Comparison of ENCODE assay signal across 16 cellular contexts in genomic region chr5:9739135-9739534, GRCh38.
A peak's percentile ranks its signal among the peaks of the same experiment; 100 is the strongest.
DNase-seq lines count a peak whose midpoint lies in the region; FAIRE-seq and TF ChIP-seq lines count a peak whose summit lies in the region.
"Had no signal": no experiment of that assay in that cellular context is flagged by ENCODE, and none has a peak within 500 bp of the region (broad histone marks: within the 10 kb centered on the region; RNA-seq: fewer than 3 reads in every experiment).

No MANE protein-coding gene starts in this region.

- FAIRE-seq in H1 (lab: Jason Lieb, UNC), result peak; percentile 71
- FAIRE-seq: A549, GM12891 had no signal

- intact Hi-C loops in colonic mucosa (cut with DNase I), result no loop called here

- no peak overlapping the region for H2BK15ac ChIP-seq in H1 (ENCODE audit: low read length)

- H3K27ac ChIP-seq in C4-2B, result no peak overlapping the region
- H3K27ac ChIP-seq in H1 (ENCODE audit: low read depth, low read length), result no peak overlapping the region
- H3K27ac ChIP-seq in colonic mucosa, result no peak overlapping the region
- H3K27ac ChIP-seq: 22Rv1, A549, HL-60 had no signal

- H2AFZ ChIP-seq in H1 (ENCODE audit: low read length), result no peak overlapping the region

- no peak overlapping the region for H3K14ac ChIP-seq in H1 (ENCODE audit: insufficient read length)

- TF ChIP-seq POLR2A in H1 (IDR thresholded peaks at IDR 0.05; ENCODE audit: control extremely low read depth in 1 of 2, low read depth in 2 of 2, low read length in 2 of 2), result no peak

- WGBS in H1 (ENCODE audit: extremely low coverage in 1 of 2, insufficient coverage in 1 of 2, insufficient read length in 1 of 2, insufficient replicate concordance in 2 of 2, low coverage in 1 of 2, low lambda C conversion rate in 2 of 2, missing lambda C conversion rate in 1 of 2), 2 experiments, result 65% methylated on average over 3 of the region's 3 CpGs; no CpG with 5 or more reads in 1 of the 2 experiments

- H3K4me2 ChIP-seq in H1 (ENCODE audit: insufficient read depth in 1 of 2, low read depth in 2 of 2, low read length in 2 of 2), result no peak overlapping the region
- H3K4me2 ChIP-seq: A549 had no signal

- H3K9me3 ChIP-seq in H1 (ENCODE audit: insufficient read depth in 2 of 2, low read depth in 1 of 2, low read length in 1 of 2) (no peaks in the 10 kb centered on the region), colonic mucosa (no peaks in the 10 kb centered on the region)
- H3K9me3 ChIP-seq: A549 had no signal

- no peak overlapping the region for H2BK12ac ChIP-seq in H1 (ENCODE audit: low read depth, low read length)

- H2AK5ac ChIP-seq in H1 (ENCODE audit: low read depth, low read length), result no peak overlapping the region

- no peaks in the 10 kb centered on the region for H3K36me3 ChIP-seq in H7 (replicated peaks; ENCODE audit: control insufficient read depth, insufficient read depth, low read length)
- no peaks in the 10 kb centered on the region for H3K36me3 ChIP-seq in H1 (ENCODE audit: control insufficient read depth in 2 of 4, insufficient read depth in 4 of 4, low read length in 3 of 4)
- no peaks in the 10 kb centered on the region for H3K36me3 ChIP-seq in colonic mucosa

- H3K4me3 ChIP-seq in H7 (ENCODE audit: insufficient read depth, low read depth, low read length) (no peak overlapping the region), H1 (ENCODE audit: extremely low read depth in 1 of 4, insufficient read depth in 2 of 4, low read depth in 3 of 4, low read length in 4 of 4) (no peak overlapping the region), colonic mucosa (no peak overlapping the region)
- H3K4me3 ChIP-seq: A549 had no signal

- H4K91ac ChIP-seq in H1 (replicated peaks; ENCODE audit: insufficient read length, low read length), result no peak overlapping the region

- no peak for TF ChIP-seq EP300 in H1 (IDR thresholded peaks at IDR 0.05; ENCODE audit: borderline replicate concordance in 1 of 2, low read depth in 2 of 2, low read length in 2 of 2)

- H3K27me3 ChIP-seq in H7 (ENCODE audit: control insufficient read depth, insufficient read depth, low read length), result no peaks in the 10 kb centered on the region
- H3K27me3 ChIP-seq in H1 (replicated peaks in 1 of 4; ENCODE audit: control insufficient read depth in 3 of 4, extremely low read depth in 1 of 4, insufficient read depth in 3 of 4, low read length in 3 of 4), result no peaks in the 10 kb centered on the region
- no peaks in the 10 kb centered on the region for H3K27me3 ChIP-seq in colonic mucosa

- peak; percentile 62 to 71 for TF ChIP-seq RAD21 in H1 (IDR thresholded peaks at IDR 0.05 in 1 of 2, conservative IDR thresholded peaks at IDR 0.05 in 1 of 2; ENCODE audit: low read depth in 2 of 2, low read length in 2 of 2)

- CTCF ChIA-PET in H1 (lab: Charles Lee; ENCODE audit: partially characterized antibody), result interaction anchor here (0.6 to 2.3 kb wide), 16 partner anchors 9 to 377 kb away, joined by 3 to 12 read pairs (median 3); no protein-coding TSS in a partner anchor

- no peaks in the 10 kb centered on the region for H3K79me2 ChIP-seq in H1 (ENCODE audit: control insufficient read depth in 1 of 2, insufficient read depth in 2 of 2, low read length in 2 of 2)

- DNase-seq in H7 (peak; percentile 46), H1 (ENCODE audit: low read depth in 1 of 2, low spot score in 2 of 2) (no peak), iPS-NIHi11 (ENCODE audit: low spot score) (peak; percentile 32), midbrain (lab: John Stamatoyannopoulos, UW) (no peak), NCI-H1105 (lab: John Stamatoyannopoulos, UW) (no peak), amygdala (lab: John Stamatoyannopoulos, UW) (no peak), colonic mucosa (no peak)
- DNase-seq: AML-193; CD4-positive, alpha-beta memory T cell; DMS79 treated with DMSO at 0.1 percent for 48 hours; HFFc6 had no signal

- no peak overlapping the region for H2BK20ac ChIP-seq in H1 (ENCODE audit: low read length)

- peaks cover 0 to 3% (median 0%) of the 10 kb centered on the region in 4 experiments; a peak in 1 of 7 replicates for H3K4me1 ChIP-seq in H1 (replicated peaks in 1 of 4; ENCODE audit: control insufficient read depth in 3 of 4, insufficient read depth in 4 of 4, low read length in 3 of 4)
- no peaks in the 10 kb centered on the region for H3K4me1 ChIP-seq in colonic mucosa
- H3K4me1 ChIP-seq: A549 had no signal

- POLR2A ChIA-PET in H1 (lab: Charles Lee; ENCODE audit: partially characterized antibody), result interaction anchor here (0.6 kb wide), 1 partner anchor 450 kb away, joined by 3 read pairs; no protein-coding TSS in a partner anchor

- peak overlapping the region; percentile 12; the same call in 1 of the 2 replicates for H4K8ac ChIP-seq in H1 (ENCODE audit: extremely low read depth, insufficient read depth, low read length)

- no peak overlapping the region for H2BK120ac ChIP-seq in H1 (replicated peaks; ENCODE audit: low read depth, low read length)

- H3K79me1 ChIP-seq in H1 (ENCODE audit: low read depth, low read length), result no peaks in the 10 kb centered on the region

- H3K23me2 ChIP-seq in H1 (ENCODE audit: low read depth, low read length), result no peaks in the 10 kb centered on the region

- no peak overlapping the region for H3K4ac ChIP-seq in H1 (replicated peaks; ENCODE audit: insufficient read length, low read depth, low read length)

- no peak overlapping the region for H3K56ac ChIP-seq in H1 (replicated peaks; ENCODE audit: insufficient read length, low read depth, low read length)

- H4K5ac ChIP-seq in H1 (ENCODE audit: insufficient read length, low read depth, low read length), result no peak overlapping the region

- TF ChIP-seq CTCF in C4-2B (conservative IDR thresholded peaks at IDR 0.05) (peak; percentile 9; the same call in 1 of the 2 replicates), H1 (IDR thresholded peaks at IDR 0.05; ENCODE audit: control extremely low read depth in 1 of 3, insufficient read depth in 1 of 3, low read depth in 1 of 3, low read length in 3 of 3) (peak; percentile 61 to 70 (median 68)), colonic mucosa (IDR thresholded peaks at IDR 0.05) (no peak)

- no peak overlapping the region for H2BK5ac ChIP-seq in H1 (ENCODE audit: low read depth, low read length)

- no peaks in the 10 kb centered on the region for H4K20me1 ChIP-seq in H1 (replicated peaks in 1 of 2; ENCODE audit: control insufficient read depth in 1 of 2, insufficient read depth in 2 of 2, low read length in 2 of 2)

- no peak overlapping the region for H3K23ac ChIP-seq in H1 (ENCODE audit: insufficient read length)

- no peak overlapping the region for H3K9ac ChIP-seq in H1 (replicated peaks in 1 of 4; ENCODE audit: extremely low read depth in 1 of 4, low read depth in 3 of 4, low read length in 3 of 4)
- no peak overlapping the region for H3K9ac ChIP-seq in colonic mucosa (ENCODE audit: low read depth in 2 of 2, low read length in 2 of 2)

- no peak overlapping the region for H3K18ac ChIP-seq in H1 (ENCODE audit: extremely low read depth, low read length)

TF ChIP-seq in H1, 55 proteins besides CTCF, POLR2A, EP300 and RAD21 (continues in another document):
- no peak for TF ChIP-seq SP2 (IDR thresholded peaks at IDR 0.05; ENCODE audit: low read length)
- TF ChIP-seq SUZ12 (IDR thresholded peaks at IDR 0.05; ENCODE audit: low read length), result no peak

Comparison
In these comparisons a context has a peak if more than half of its experiments do, and no peak if none do; other contexts are left out.
1. DNase-seq: peak in H7 (single experiment) and iPS-NIHi11 (single experiment); none in H1 (0 of 2), midbrain (single experiment), NCI-H1105 (single experiment), amygdala (0 of 56) and colonic mucosa (single experiment).